ENCODE assay signal across 23 cellular contexts in the genomic region with DNA sequence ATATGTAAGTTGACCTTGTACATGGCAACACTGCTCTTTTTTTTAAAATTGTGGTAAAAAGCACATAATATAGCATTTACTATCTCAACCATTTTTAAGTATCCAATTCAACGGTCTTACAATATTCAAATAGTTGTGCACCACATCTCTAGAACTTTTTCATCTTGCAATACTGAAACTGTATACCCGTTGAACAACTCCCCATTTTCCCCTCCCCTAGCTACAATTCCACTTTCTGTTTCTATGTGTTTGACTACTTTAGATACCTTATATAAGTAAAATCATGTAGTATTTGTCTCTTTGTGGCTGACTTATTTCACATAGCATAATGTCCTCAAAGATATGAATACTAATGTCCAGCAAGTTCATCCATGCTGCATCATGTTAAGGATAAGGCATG.
"Had no signal": no experiment of that assay in that cellular context is flagged by ENCODE, and none has a peak within 500 bp of the region (broad histone marks: within the 10 kb centered on the region; RNA-seq: fewer than 3 reads in every experiment).

No MANE protein-coding gene starts in this region.

- H3K27me3 ChIP-seq: gastrocnemius medialis, ovary, sigmoid colon, suprapubic skin, transverse colon, upper lobe of right lung, uterus had no signal

- DNase-seq: effector CD8-positive, alpha-beta T cell; endodermal cell; foreskin fibroblast; gastrocnemius medialis; head of caudate nucleus; natural killer cell; occipital lobe; ovary; posterior cingulate gyrus; psoas muscle; right cardiac atrium; sigmoid colon; stimulated activated CD4-positive, alpha-beta T cell treated with anti-CD3 and anti-CD28 coated beads, Interleukin-2, amount 100 ng/mL, for 24 hours; stimulated activated CD4-positive, alpha-beta T cell treated with anti-CD3 and anti-CD28 coated beads, Interleukin-4, amount 100 ng/mL, for 4 hours; stimulated activated naive CD8-positive, alpha-beta T cell treated with anti-CD3 and anti-CD28 coated beads, Interleukin-15, amount 100 ng/mL, for 72 hours; transverse colon; upper lobe of right lung; uterus had no signal

- H3K9me3 ChIP-seq: gastrocnemius medialis, ovary, psoas muscle, sigmoid colon, suprapubic skin, transverse colon, upper lobe of right lung, uterus had no signal

- ATAC-seq: esophagus mucosa; gastrocnemius medialis; natural killer cell; psoas muscle; right cardiac atrium; stimulated activated memory B cell treated with anti-CD40 and anti-IgM and Interleukin-4, amounts not matched to agents 10 μg/mL and 1 μg/mL and 100 μg/mL, for 72 hours; stimulated activated naive CD8-positive, alpha-beta T cell treated with anti-CD3 and anti-CD28 coated beads, Interleukin-15, amount 100 ng/mL, for 72 hours; upper lobe of right lung had no signal

- H3K4me1 ChIP-seq: gastrocnemius medialis, psoas muscle, sigmoid colon, suprapubic skin, transverse colon, upper lobe of right lung, uterus had no signal

- H3K27ac ChIP-seq: epithelial cell of prostate, gastrocnemius medialis, ovary, psoas muscle, sigmoid colon, suprapubic skin, transverse colon, upper lobe of right lung, uterus had no signal

- H3K36me3 ChIP-seq: gastrocnemius medialis, ovary, sigmoid colon, suprapubic skin, transverse colon, upper lobe of right lung, uterus had no signal

- H3K4me3 ChIP-seq: gastrocnemius medialis, lung, ovary, psoas muscle, sigmoid colon, suprapubic skin, transverse colon, upper lobe of right lung, uterus had no signal
